In genomic region chr5:95858661-95859326, GRCh38 we compare ENCODE assay signal across 8 cellular contexts. TPM values are rescaled to one million over a fixed set of nuclear protein-coding genes. Genes with fewer than 3 reads are reported as not detected.
DNase-seq lines count a peak whose midpoint lies in the region; ATAC-seq and TF ChIP-seq lines count a peak whose summit lies in the region.

No MANE protein-coding gene starts in this region.

- H3K9ac ChIP-seq in fibroblast of lung (ENCODE audit: insufficient read depth, low read length): peak overlapping the region; percentile 64

- H3K9me3 ChIP-seq in fibroblast of lung (ENCODE audit: control insufficient read depth, insufficient read depth, low read depth, low read length): no peaks in the 10 kb centered on the region

- H3K4me3 ChIP-seq in fibroblast of lung (replicated peaks in 1 of 4; ENCODE audit: control extremely low read depth in 1 of 4, insufficient read depth in 1 of 4, low read depth in 3 of 4, low read length in 4 of 4): peak overlapping the region; percentile 4 to 48 (median 28)

- no peaks in the 10 kb centered on the region for H4K20me1 ChIP-seq in fibroblast of lung (ENCODE audit: control insufficient read depth, extremely low read depth, insufficient read depth, low read length)

- H3K36me3 Mint-ChIP-seq in activated T-helper 17 cell treated with anti-CD3 and anti-CD28 coated beads, Interleukin-2, amount 50 U/mL, for 72 hours (ENCODE audit: low read depth): peaks cover 6% of the 10 kb centered on the region
- H3K36me3 Mint-ChIP-seq in natural killer cell treated with Interleukin-12 subunit alpha and Interleukin-12 subunit beta and Interleukin-15 and Interleukin-18, amount 100 ng/mL, for 72 hours: no peaks in the 10 kb centered on the region
- no peaks in the 10 kb centered on the region for H3K36me3 Mint-ChIP-seq in stimulated activated naive B cell treated with anti-CD40 and anti-IgM and Interleukin-4, amounts not matched to agents 10 μg/mL and 1 μg/mL and 100 μg/mL, for 72 hours

- peak overlapping the region; percentile 66 for H3K4me3 Mint-ChIP-seq in activated T-helper 17 cell treated with anti-CD3 and anti-CD28 coated beads, Interleukin-2, amount 50 U/mL, for 72 hours
- peak overlapping the region; percentile 53 for H3K4me3 Mint-ChIP-seq in natural killer cell treated with Interleukin-12 subunit alpha and Interleukin-12 subunit beta and Interleukin-15 and Interleukin-18, amount 100 ng/mL, for 72 hours
- H3K4me3 Mint-ChIP-seq in stimulated activated naive B cell treated with anti-CD40 and anti-IgM and Interleukin-4, amounts not matched to agents 10 μg/mL and 1 μg/mL and 100 μg/mL, for 72 hours: peak overlapping the region; percentile 72 to 74

- ATAC-seq in GM21825 (IDR thresholded peaks at IDR 0.05; ENCODE audit: unreplicated experiment): peak; percentile 95
- ATAC-seq in activated T-helper 17 cell treated with anti-CD3 and anti-CD28 coated beads, Interleukin-2, amount 50 U/mL, for 72 hours (replicated peaks): peak; percentile 96
- ATAC-seq in natural killer cell treated with Interleukin-12 subunit alpha and Interleukin-12 subunit beta and Interleukin-15 and Interleukin-18, amount 100 ng/mL, for 72 hours: peak; percentile 94 to 99
- peak; percentile 91 to 92 for ATAC-seq in stimulated activated naive B cell treated with anti-CD40 and anti-IgM and Interleukin-4, amounts not matched to agents 10 μg/mL and 1 μg/mL and 100 μg/mL, for 72 hours (replicated peaks)

- peak overlapping the region; percentile 90 for H3K27ac Mint-ChIP-seq in activated T-helper 17 cell treated with anti-CD3 and anti-CD28 coated beads, Interleukin-2, amount 50 U/mL, for 72 hours
- H3K27ac Mint-ChIP-seq in natural killer cell treated with Interleukin-12 subunit alpha and Interleukin-12 subunit beta and Interleukin-15 and Interleukin-18, amount 100 ng/mL, for 72 hours: peak overlapping the region; percentile 40 to 49
- H3K27ac Mint-ChIP-seq in stimulated activated naive B cell treated with anti-CD40 and anti-IgM and Interleukin-4, amounts not matched to agents 10 μg/mL and 1 μg/mL and 100 μg/mL, for 72 hours: peak overlapping the region; percentile 86

- DNase-seq in DMS79 treated with DMSO at 0.1 percent for 48 hours (lab: John Stamatoyannopoulos, UW): peak; percentile 52
- DNase-seq in KG1 (lab: John Stamatoyannopoulos, UW): peak; percentile 44
- DNase-seq in RPMI7951 (ENCODE audit: low read depth): peak; percentile 95
- peak; percentile 99 for DNase-seq in fibroblast of lung (ENCODE audit: low read depth in 2 of 2)
- peak; percentile 94 for DNase-seq in natural killer cell treated with Interleukin-12 subunit alpha and Interleukin-12 subunit beta and Interleukin-15 and Interleukin-18, amount 100 ng/mL, for 72 hours (ENCODE audit: low spot score)
- DNase-seq in stimulated activated naive B cell treated with anti-CD40 and anti-IgM and Interleukin-4, amounts not matched to agents 10 μg/mL and 1 μg/mL and 100 μg/mL, for 72 hours: peak; percentile 84

- peaks cover 42% of the 10 kb centered on the region for H3K4me1 Mint-ChIP-seq in activated T-helper 17 cell treated with anti-CD3 and anti-CD28 coated beads, Interleukin-2, amount 50 U/mL, for 72 hours
- H3K4me1 Mint-ChIP-seq in natural killer cell treated with Interleukin-12 subunit alpha and Interleukin-12 subunit beta and Interleukin-15 and Interleukin-18, amount 100 ng/mL, for 72 hours (ENCODE audit: low read depth in 2 of 2): peaks cover 38 to 45% of the 10 kb centered on the region in 2 donors
- H3K4me1 Mint-ChIP-seq in stimulated activated naive B cell treated with anti-CD40 and anti-IgM and Interleukin-4, amounts not matched to agents 10 μg/mL and 1 μg/mL and 100 μg/mL, for 72 hours: peaks cover 37 to 55% of the 10 kb centered on the region in 2 donors

- H3K79me2 ChIP-seq in fibroblast of lung (ENCODE audit: control insufficient read depth, insufficient read depth, low read length): no peaks in the 10 kb centered on the region

- peak overlapping the region; percentile 97 for H3K27ac ChIP-seq in fibroblast of lung (ENCODE audit: insufficient read depth, low read length)

- no peaks in the 10 kb centered on the region for H3K9me3 Mint-ChIP-seq in activated T-helper 17 cell treated with anti-CD3 and anti-CD28 coated beads, Interleukin-2, amount 50 U/mL, for 72 hours
- H3K9me3 Mint-ChIP-seq in natural killer cell treated with Interleukin-12 subunit alpha and Interleukin-12 subunit beta and Interleukin-15 and Interleukin-18, amount 100 ng/mL, for 72 hours: no peaks in the 10 kb centered on the region
- no peaks in the 10 kb centered on the region for H3K9me3 Mint-ChIP-seq in stimulated activated naive B cell treated with anti-CD40 and anti-IgM and Interleukin-4, amounts not matched to agents 10 μg/mL and 1 μg/mL and 100 μg/mL, for 72 hours

- H3K36me3 ChIP-seq in fibroblast of lung (ENCODE audit: control insufficient read depth, insufficient read depth, low read length): no peaks in the 10 kb centered on the region

- peak overlapping the region; percentile 80 for H3K4me2 ChIP-seq in fibroblast of lung (ENCODE audit: extremely low read depth, insufficient read depth, low read length)

- peak; percentile 95 to 96 for TF ChIP-seq CTCF in fibroblast of lung (conservative IDR thresholded peaks at IDR 0.05 in 1 of 2, IDR thresholded peaks at IDR 0.05 in 1 of 2; ENCODE audit: low read depth in 1 of 2, low read length in 2 of 2)

- no peaks in the 10 kb centered on the region for H3K27me3 Mint-ChIP-seq in activated T-helper 17 cell treated with anti-CD3 and anti-CD28 coated beads, Interleukin-2, amount 50 U/mL, for 72 hours
- H3K27me3 Mint-ChIP-seq in natural killer cell treated with Interleukin-12 subunit alpha and Interleukin-12 subunit beta and Interleukin-15 and Interleukin-18, amount 100 ng/mL, for 72 hours: peaks cover 13 to 26% of the 10 kb centered on the region in 2 donors
- H3K27me3 Mint-ChIP-seq in stimulated activated naive B cell treated with anti-CD40 and anti-IgM and Interleukin-4, amounts not matched to agents 10 μg/mL and 1 μg/mL and 100 μg/mL, for 72 hours: no peaks in the 10 kb centered on the region

- H3K27me3 ChIP-seq in fibroblast of lung (ENCODE audit: control insufficient read depth, insufficient read depth, low read length): no peaks in the 10 kb centered on the region

- H2AFZ ChIP-seq in fibroblast of lung (ENCODE audit: low read length): no peak overlapping the region

- peaks cover 55% of the 10 kb centered on the region for H3K4me1 ChIP-seq in fibroblast of lung (ENCODE audit: control insufficient read depth, extremely low read depth, insufficient read depth, low read length)

RNA-seq across cellular contexts. Expression of gene GLRX, which starts 36.3 kb away (rescaled TPM):
- total RNA-seq in RPMI7951 (2014; rRNA removed; shearing (Covaris generic)): 27.0 and 27.9 TPM in 2 replicates
- 10 to 100 TPM; 45.1 to 62.3 TPM for total RNA-seq in activated T-helper 17 cell treated with anti-CD3 and anti-CD28 coated beads, Interleukin-2, amount 50 U/mL, for 72 hours
- total RNA-seq in fibroblast of lung: 54.2 and 91.8 TPM in 2 replicates
- polyA plus RNA-seq in fibroblast of lung: 277 and 429 TPM in 2 replicates
- 316 and 494 TPM in 2 replicates for polyA plus RNA-seq in fibroblast of lung (2012)
- 106 and 144 TPM in 2 replicates for polyA minus RNA-seq in fibroblast of lung (ENCODE audit: low replicate concordance)
- 100 to 1,000 TPM; 109 to 408 TPM for total RNA-seq in natural killer cell treated with Interleukin-12 subunit alpha and Interleukin-12 subunit beta and Interleukin-15 and Interleukin-18, amount 100 ng/mL, for 72 hours

Comparison
In these comparisons a context has a peak if more than half of its experiments do, and no peak if none do; other contexts are left out.
1. Peak in every context shown above with its lines: DNase-seq, ATAC-seq, H3K4me3 ChIP-seq and H3K27ac ChIP-seq.
2. DNase-seq: peak in every context shown above with its lines; median percentile 99 in fibroblast of lung; 95 in RPMI7951; 94 in natural killer cell treated with Interleukin-12 subunit alpha and Interleukin-12 subunit beta and Interleukin-15 and Interleukin-18, amount 100 ng/mL, for 72 hours; 84 in stimulated activated naive B cell treated with anti-CD40 and anti-IgM and Interleukin-4, amounts not matched to agents 10 μg/mL and 1 μg/mL and 100 μg/mL, for 72 hours; 52 in DMS79 treated with DMSO at 0.1 percent for 48 hours; 44 in KG1.